Comparison of ENCODE assay signal across 2 cellular contexts in genomic region chr1:3502834-3503524, GRCh38.
TF ChIP-seq lines count a peak whose summit lies in the region.

No MANE protein-coding gene starts in this region.

TF ChIP-seq in HCT116, 20 proteins besides CTCF, POLR2A, EP300 and RAD21 (continued from another document):
- no peak for TF ChIP-seq ATF3 (IDR thresholded peaks at IDR 0.05)
- TF ChIP-seq SRF (IDR thresholded peaks at IDR 0.05; ENCODE audit: low read depth), result no peak
- no peak for TF ChIP-seq SIN3A (IDR thresholded peaks at IDR 0.05; ENCODE audit: low read depth)
- TF ChIP-seq EZH2phosphoT487 (IDR thresholded peaks at IDR 0.05; ENCODE audit: borderline replicate concordance), result no peak
- TF ChIP-seq POLR2AphosphoS5 (IDR thresholded peaks at IDR 0.05; ENCODE audit: low read depth, low read length), result no peak
- no peak for TF ChIP-seq FOSL1 (IDR thresholded peaks at IDR 0.05; ENCODE audit: low read depth)
- TF ChIP-seq TCF7L2 (IDR thresholded peaks at IDR 0.05; ENCODE audit: borderline replicate concordance, extremely low read depth, insufficient read depth, insufficient read length), result no peak
- TF ChIP-seq CBX3 (IDR thresholded peaks at IDR 0.05; ENCODE audit: low read depth), result no peak
- TF ChIP-seq YY1 (IDR thresholded peaks at IDR 0.05; ENCODE audit: extremely low read depth, insufficient replicate concordance, low read depth, low read length), result no peak
- TF ChIP-seq JUND (IDR thresholded peaks at IDR 0.05), result no peak
TF ChIP-seq in HCT116: peak in this region for 0.

TF ChIP-seq in IMR-90, 13 proteins besides CTCF, POLR2A, EP300 and RAD21 (continued from another document):
- no peak for TF ChIP-seq FOS (IDR thresholded peaks at IDR 0.05; ENCODE audit: low read depth, low read length)
- TF ChIP-seq CEBPB (IDR thresholded peaks at IDR 0.05; ENCODE audit: low read depth, low read length), result no peak
- no peak for TF ChIP-seq BHLHE40 (IDR thresholded peaks at IDR 0.05; ENCODE audit: low read depth, low read length)
- TF ChIP-seq RCOR1 (IDR thresholded peaks at IDR 0.05; ENCODE audit: insufficient replicate concordance, low read length), result no peak
- no peak for TF ChIP-seq ELK1 (IDR thresholded peaks at IDR 0.05; ENCODE audit: borderline replicate concordance, low read depth, low read length)
- TF ChIP-seq MXI1 (IDR thresholded peaks at IDR 0.05; ENCODE audit: borderline replicate concordance, low read depth, low read length), result no peak
- no peak for TF ChIP-seq CHD1 (IDR thresholded peaks at IDR 0.05; ENCODE audit: low read depth, low read length)
- no peak for TF ChIP-seq NFE2L2 (IDR thresholded peaks at IDR 0.05; ENCODE audit: low read depth, low read length)
- TF ChIP-seq SMC3 (IDR thresholded peaks at IDR 0.05; ENCODE audit: low read depth, low read length), result no peak
- no peak for TF ChIP-seq USF2 (IDR thresholded peaks at IDR 0.05; ENCODE audit: low read depth, low read length)
- TF ChIP-seq MAFK (IDR thresholded peaks at IDR 0.05; ENCODE audit: low read depth, low read length), result no peak
